In the genomic region with DNA sequence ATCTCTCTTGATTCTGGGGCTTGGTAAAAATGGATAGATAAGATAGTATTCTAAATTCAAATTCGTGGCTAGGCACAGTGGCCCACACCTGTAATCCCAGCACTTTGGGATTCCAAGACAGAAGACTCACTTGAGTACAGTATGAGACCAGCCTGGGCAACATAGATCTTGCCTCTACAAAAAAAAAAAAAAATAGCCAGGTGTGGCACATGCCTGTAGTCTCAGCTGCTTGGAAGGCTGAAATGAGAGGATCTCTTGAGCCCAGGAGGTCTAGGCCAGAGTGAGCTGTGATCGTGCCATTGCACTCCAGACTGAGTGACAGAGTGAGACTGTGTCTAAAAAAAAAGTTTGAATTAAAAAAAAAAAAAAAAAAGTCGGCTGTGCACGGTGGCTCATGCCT, we compare ENCODE assay signal across 35 cellular contexts. TPM values are rescaled to one million over a fixed set of nuclear protein-coding genes. Genes with fewer than 3 reads are reported as not detected.
"Had no signal": no experiment of that assay in that cellular context is flagged by ENCODE, and none has a peak within 500 bp of the region (broad histone marks: within the 10 kb centered on the region; RNA-seq: fewer than 3 reads in every experiment).

No MANE protein-coding gene starts in this region.

- H3K4me1 ChIP-seq: SJCRH30 had no signal

- H3K27me3 Mint-ChIP-seq: activated CD4-positive, alpha-beta memory T cell treated with anti-CD3 and anti-CD28 coated beads, Interleukin-2, amount 10 ng/mL, durations not matched to agents 7 days and 5 days; activated CD8-positive, alpha-beta memory T cell treated with anti-CD3 and anti-CD28 coated beads, Interleukin-2, amount 10 ng/mL, durations not matched to agents 7 days and 5 days; activated naive CD8-positive, alpha-beta T cell treated with anti-CD3 and anti-CD28 coated beads, Interleukin-2, amount 50 U/mL, for 24 hours; brain had no signal

- H3K27me3 ChIP-seq: SJCRH30 had no signal

- H3K27ac ChIP-seq: SJCRH30, SK-N-MC had no signal

- H3K4me1 Mint-ChIP-seq: brain had no signal

- H3K9me3 ChIP-seq: SJCRH30 had no signal

- H3K4me3 Mint-ChIP-seq: activated CD4-positive, alpha-beta memory T cell treated with anti-CD3 and anti-CD28 coated beads, Interleukin-2, amount 10 ng/mL, durations not matched to agents 7 days and 5 days; activated CD8-positive, alpha-beta memory T cell treated with anti-CD3 and anti-CD28 coated beads, Interleukin-2, amount 10 ng/mL, durations not matched to agents 7 days and 5 days; activated naive CD4-positive, alpha-beta T cell treated with anti-CD3 and anti-CD28 coated beads for 36 hours; activated naive CD8-positive, alpha-beta T cell treated with anti-CD3 and anti-CD28 coated beads, Interleukin-2, amount 50 U/mL, for 24 hours; brain; T-helper 1 cell treated with Interleukin-12 subunit alpha and Interleukin-12 subunit beta and Interleukin-4 antibody, amounts not matched to agents 30 μg/mL and 1 μg/mL, for 36 hours; T-helper 2 cell treated with Interferon-gamma antibody and Interleukin-4, amounts not matched to agents 5 μg/mL and 100 μg/mL, for 36 hours had no signal

- DNase-seq: activated CD4-positive, alpha-beta memory T cell treated with anti-CD3 and anti-CD28 coated beads, Interleukin-2, amount 10 ng/mL, durations not matched to agents 7 days and 5 days; activated CD4-positive, alpha-beta T cell treated with anti-CD3 and anti-CD28 coated beads for 1 hour; activated CD4-positive, alpha-beta T cell treated with anti-CD3 and anti-CD28 coated beads for 48 hours; activated CD4-positive, CD25-positive, alpha-beta regulatory T cell; activated CD8-positive, alpha-beta memory T cell treated with anti-CD3 and anti-CD28 coated beads for 24 hours; activated CD8-positive, alpha-beta memory T cell treated with anti-CD3 and anti-CD28 coated beads, Interleukin-2, amount 10 ng/mL, durations not matched to agents 7 days and 5 days; activated CD8-positive, alpha-beta memory T cell treated with anti-CD3 and anti-CD28 coated beads, Interleukin-2, amount 50 U/mL, for 48 hours; activated gamma-delta T cell treated with Interleukin-2 at 50 U/mL for 16 hours; activated naive CD4-positive, alpha-beta T cell treated with anti-CD3 and anti-CD28 coated beads for 36 hours; activated naive CD8-positive, alpha-beta T cell treated with anti-CD3 and anti-CD28 coated beads, Interleukin-2, amount 50 U/mL, for 24 hours; anterior cingulate cortex; IMR-90; NCI-H1092 treated with DMSO at 0.1 percent for 48 hours; NCI-H1417; NCI-H146; NCI-H187; NCI-H2029 treated with DMSO at 0.1 percent for 48 hours; NCI-H2107; NCI-H2171; NCI-H446; NCI-H524; NCI-H69; NCI-H82; SHP77; SJCRH30 had no signal

- ATAC-seq: activated CD8-positive, alpha-beta memory T cell treated with anti-CD3 and anti-CD28 coated beads, Interleukin-2, amount 10 ng/mL, durations not matched to agents 7 days and 5 days; activated naive CD4-positive, alpha-beta T cell treated with anti-CD3 and anti-CD28 coated beads, Interleukin-2, amount 50 U/mL, for 72 hours; activated naive CD8-positive, alpha-beta T cell treated with anti-CD3 and anti-CD28 coated beads, Interleukin-2, amount 50 U/mL, for 24 hours; K562; Panc1 had no signal

- H3K27ac Mint-ChIP-seq: activated CD4-positive, alpha-beta memory T cell treated with anti-CD3 and anti-CD28 coated beads, Interleukin-2, amount 10 ng/mL, durations not matched to agents 7 days and 5 days; activated CD8-positive, alpha-beta memory T cell treated with anti-CD3 and anti-CD28 coated beads, Interleukin-2, amount 10 ng/mL, durations not matched to agents 7 days and 5 days; activated T-helper 2 cell treated with anti-CD3 and anti-CD28 coated beads, Interferon-gamma antibody, Interleukin-2, Interleukin-4, amounts not matched to agents 10 μg/mL and 5 μg/mL and 100 μg/mL, durations not matched to agents 14 hours and 24 hours and 36 hours; T-helper 1 cell treated with Interleukin-12 subunit alpha and Interleukin-12 subunit beta and Interleukin-4 antibody, amounts not matched to agents 30 μg/mL and 1 μg/mL, for 36 hours; T-helper 2 cell treated with Interferon-gamma antibody and Interleukin-4, amounts not matched to agents 5 μg/mL and 100 μg/mL, for 36 hours had no signal

- H3K9me3 Mint-ChIP-seq: activated CD4-positive, alpha-beta memory T cell treated with anti-CD3 and anti-CD28 coated beads, Interleukin-2, amount 10 ng/mL, durations not matched to agents 7 days and 5 days; activated naive CD4-positive, alpha-beta T cell treated with anti-CD3 and anti-CD28 coated beads for 36 hours; activated naive CD4-positive, alpha-beta T cell treated with anti-CD3 and anti-CD28 coated beads, Interleukin-2, amount 50 U/mL, for 72 hours; activated naive CD8-positive, alpha-beta T cell treated with anti-CD3 and anti-CD28 coated beads, Interleukin-2, amount 50 U/mL, for 24 hours; activated T-helper 2 cell treated with anti-CD3 and anti-CD28 coated beads, Interferon-gamma antibody, Interleukin-2, Interleukin-4, amounts not matched to agents 10 μg/mL and 5 μg/mL and 100 μg/mL, durations not matched to agents 14 hours and 24 hours and 36 hours; brain; T-helper 1 cell treated with Interleukin-12 subunit alpha and Interleukin-12 subunit beta and Interleukin-4 antibody, amounts not matched to agents 30 μg/mL and 1 μg/mL, for 36 hours; T-helper 2 cell treated with Interferon-gamma antibody and Interleukin-4, amounts not matched to agents 5 μg/mL and 100 μg/mL, for 36 hours had no signal

- H3K4me3 ChIP-seq: K562, SJCRH30, SK-N-MC had no signal

RNA-seq across cellular contexts. Expression of gene CDH16, which starts 29.1 kb away (rescaled TPM):
- total RNA-seq: activated CD4-positive, alpha-beta memory T cell treated with anti-CD3 and anti-CD28 coated beads, Interleukin-2, amount 10 ng/mL, durations not matched to agents 7 days and 5 days; activated CD8-positive, alpha-beta memory T cell treated with anti-CD3 and anti-CD28 coated beads, Interleukin-2, amount 10 ng/mL, durations not matched to agents 7 days and 5 days; activated naive CD4-positive, alpha-beta T cell treated with anti-CD3 and anti-CD28 coated beads for 36 hours; activated naive CD4-positive, alpha-beta T cell treated with anti-CD3 and anti-CD28 coated beads, Interleukin-2, amount 50 U/mL, for 72 hours; activated T-helper 2 cell treated with anti-CD3 and anti-CD28 coated beads, Interferon-gamma antibody, Interleukin-2, Interleukin-4, amounts not matched to agents 10 μg/mL and 5 μg/mL and 100 μg/mL, durations not matched to agents 14 hours and 24 hours and 36 hours; IMR-90; K562; M059J; RPMI7951; SJCRH30 had no signal

RNA-seq across cellular contexts. Expression of gene CA7, which starts 45.4 kb away (rescaled TPM):
- total RNA-seq: activated CD8-positive, alpha-beta memory T cell treated with anti-CD3 and anti-CD28 coated beads, Interleukin-2, amount 10 ng/mL, durations not matched to agents 7 days and 5 days; activated naive CD4-positive, alpha-beta T cell treated with anti-CD3 and anti-CD28 coated beads for 36 hours; activated naive CD4-positive, alpha-beta T cell treated with anti-CD3 and anti-CD28 coated beads, Interleukin-2, amount 50 U/mL, for 72 hours; IMR-90; K562; M059J; RPMI7951; SJCRH30 had no signal
